In the genomic region with DNA sequence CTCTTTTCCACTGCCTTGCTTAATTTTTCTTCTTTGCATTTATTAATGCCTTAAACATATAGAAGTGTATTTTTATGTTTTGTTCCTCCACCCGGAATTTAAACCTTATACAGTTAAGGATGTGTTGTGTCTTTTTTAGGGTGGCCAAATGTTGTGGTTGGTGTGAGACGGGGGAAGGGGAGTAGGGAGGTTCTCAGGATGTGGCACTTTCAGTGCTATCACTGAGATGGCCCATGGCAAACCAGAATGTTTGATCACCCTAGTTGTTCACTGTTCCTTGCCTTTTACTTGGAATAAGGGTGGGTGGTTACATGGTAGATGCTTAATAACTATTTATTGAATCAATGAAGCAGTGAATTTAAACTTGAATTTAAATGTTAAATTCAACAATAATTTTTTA, we compare ENCODE assay signal across 27 cellular contexts.
"Had no signal": no experiment of that assay in that cellular context is flagged by ENCODE, and none has a peak within 500 bp of the region (broad histone marks: within the 10 kb centered on the region; RNA-seq: fewer than 3 reads in every experiment).

No MANE protein-coding gene starts in this region.

- H3K4me1 ChIP-seq: neural progenitor cell, parathyroid adenoma, psoas muscle, right lobe of liver, sigmoid colon, stomach, thyroid gland, tibial nerve, upper lobe of left lung, vagina had no signal

- H3K27me3 ChIP-seq: neural progenitor cell, ovary, right lobe of liver, sigmoid colon, stomach, thyroid gland, tibial nerve, upper lobe of left lung, vagina had no signal

- H3K9me3 Mint-ChIP-seq: nephron; neural progenitor cell; stimulated activated effector memory CD8-positive, alpha-beta T cell treated with anti-CD3 and anti-CD28 coated beads, Interleukin-12 subunit alpha, Interleukin-12 subunit beta, amount 100 ng/mL, for 72 hours; stimulated activated naive B cell treated with anti-CD40 and anti-IgM and Interleukin-4, amounts not matched to agents 10 μg/mL and 1 μg/mL and 100 μg/mL, for 72 hours; stimulated activated naive CD8-positive, alpha-beta T cell treated with anti-CD3 and anti-CD28 coated beads, Interleukin-15, Interleukin-2, amounts not matched to agents 100 ng/mL and 50 ng/mL, for 24 hours had no signal

- H3K79me2 ChIP-seq: parathyroid adenoma had no signal

- H3K27me3 Mint-ChIP-seq: progenitor cell of endocrine pancreas; stimulated activated naive B cell treated with anti-CD40 and anti-IgM and Interleukin-4, amounts not matched to agents 10 μg/mL and 1 μg/mL and 100 μg/mL, for 72 hours; stimulated activated naive CD8-positive, alpha-beta T cell treated with anti-CD3 and anti-CD28 coated beads, Interleukin-15, Interleukin-2, amounts not matched to agents 100 ng/mL and 50 ng/mL, for 24 hours had no signal

- H3K4me1 Mint-ChIP-seq: nephron; stimulated activated effector memory CD8-positive, alpha-beta T cell treated with anti-CD3 and anti-CD28 coated beads, Interleukin-12 subunit alpha, Interleukin-12 subunit beta, amount 100 ng/mL, for 72 hours; stimulated activated naive B cell treated with anti-CD40 and anti-IgM and Interleukin-4, amounts not matched to agents 10 μg/mL and 1 μg/mL and 100 μg/mL, for 72 hours had no signal

- H2AFZ ChIP-seq: neural progenitor cell, parathyroid adenoma had no signal

- H3K27ac Mint-ChIP-seq: nephron; neural progenitor cell; progenitor cell of endocrine pancreas; stimulated activated naive B cell treated with anti-CD40 and anti-IgM and Interleukin-4, amounts not matched to agents 10 μg/mL and 1 μg/mL and 100 μg/mL, for 72 hours; stimulated activated naive CD8-positive, alpha-beta T cell treated with anti-CD3 and anti-CD28 coated beads, Interleukin-15, Interleukin-2, amounts not matched to agents 100 ng/mL and 50 ng/mL, for 24 hours had no signal

- H3K4me2 ChIP-seq: neural progenitor cell had no signal

- H3K36me3 ChIP-seq: neural progenitor cell, ovary, right lobe of liver, sigmoid colon, stomach, thoracic aorta, thyroid gland, tibial nerve, upper lobe of left lung, vagina had no signal

- DNase-seq: occipital lobe; ovary; posterior cingulate gyrus; psoas muscle; right cardiac atrium; right lobe of liver; sigmoid colon; small intestine; stimulated activated CD4-positive, alpha-beta T cell treated with anti-CD3 and anti-CD28 coated beads, Interleukin-15, amount 100 ng/mL, for 24 hours; stimulated activated CD4-positive, alpha-beta T cell treated with anti-CD3 and anti-CD28 coated beads, Interleukin-2, amount 100 ng/mL, for 24 hours; stimulated activated CD4-positive, alpha-beta T cell treated with anti-CD3 and anti-CD28 coated beads, Interleukin-2, amount 100 ng/mL, for 48 hours; stimulated activated CD4-positive, alpha-beta T cell treated with anti-CD3 and anti-CD28 coated beads, Interleukin-4, amount 100 ng/mL, for 24 hours; stimulated activated naive B cell treated with anti-CD40 and anti-IgM and Interleukin-4, amounts not matched to agents 10 μg/mL and 1 μg/mL and 100 μg/mL, for 72 hours; stimulated activated naive CD4-positive, alpha-beta T cell treated with Interleukin-2 at 50 U/mL for 16 hours; stomach; thyroid gland; trophoblast cell; upper lobe of left lung had no signal

- H3K36me3 Mint-ChIP-seq: neural progenitor cell; stimulated activated effector memory CD8-positive, alpha-beta T cell treated with anti-CD3 and anti-CD28 coated beads, Interleukin-12 subunit alpha, Interleukin-12 subunit beta, amount 100 ng/mL, for 72 hours; stimulated activated naive B cell treated with anti-CD40 and anti-IgM and Interleukin-4, amounts not matched to agents 10 μg/mL and 1 μg/mL and 100 μg/mL, for 72 hours had no signal

- H3K9ac ChIP-seq: neural progenitor cell, parathyroid adenoma had no signal

- H3K4me3 Mint-ChIP-seq: nephron; neural progenitor cell; stimulated activated effector memory CD8-positive, alpha-beta T cell treated with anti-CD3 and anti-CD28 coated beads, Interleukin-12 subunit alpha, Interleukin-12 subunit beta, amount 100 ng/mL, for 72 hours; stimulated activated naive B cell treated with anti-CD40 and anti-IgM and Interleukin-4, amounts not matched to agents 10 μg/mL and 1 μg/mL and 100 μg/mL, for 72 hours; stimulated activated naive CD8-positive, alpha-beta T cell treated with anti-CD3 and anti-CD28 coated beads, Interleukin-15, Interleukin-2, amounts not matched to agents 100 ng/mL and 50 ng/mL, for 24 hours had no signal

- H3K4me3 ChIP-seq: neural progenitor cell, ovary, psoas muscle, right lobe of liver, sigmoid colon, stomach, thoracic aorta, thyroid gland, tibial nerve, upper lobe of left lung, vagina had no signal

- H3K9me3 ChIP-seq: ovary, psoas muscle, right lobe of liver, sigmoid colon, stomach, thoracic aorta, thyroid gland, upper lobe of left lung, vagina had no signal

- ATAC-seq: psoas muscle; right cardiac atrium; right lobe of liver; stimulated activated effector memory CD8-positive, alpha-beta T cell treated with anti-CD3 and anti-CD28 coated beads, Interleukin-12 subunit alpha, Interleukin-12 subunit beta, amount 100 ng/mL, for 72 hours; stimulated activated naive B cell treated with anti-CD40 and anti-IgM and Interleukin-4, amounts not matched to agents 10 μg/mL and 1 μg/mL and 100 μg/mL, for 72 hours had no signal
